7 cellular contexts compared by ENCODE assay signal in genomic region chr14:25039933-25040332, GRCh38. TPM values are rescaled to one million over a fixed set of nuclear protein-coding genes. Genes with fewer than 3 reads are reported as not detected.
"Had no signal": no experiment of that assay in that cellular context is flagged by ENCODE, and none has a peak within 500 bp of the region (broad histone marks: within the 10 kb centered on the region; RNA-seq: fewer than 3 reads in every experiment).

No MANE protein-coding gene starts in this region.

- FAIRE-seq: HTR-8/SVneo, K562 had no signal

- DNase-seq: IMR-90, KBM-7 had no signal

- H3K27ac ChIP-seq: HL-60, KMS-11 had no signal

- H3K4me2 ChIP-seq: KMS-11 had no signal

- H3K4me3 ChIP-seq: K562 had no signal

- ATAC-seq: K562 had no signal

- H3K9ac ChIP-seq: KMS-11 had no signal

RNA-seq across cellular contexts. Expression of gene STXBP6, which starts 10.0 kb away (rescaled TPM):
- polyA plus RNA-seq: IgD-negative memory B cell had no signal
